Comparison of ENCODE assay signal across 1 cellular context in genomic region chr22:24420072-24420976, GRCh38.
TF ChIP-seq lines count a peak whose summit lies in the region.

No MANE protein-coding gene starts in this region.

TF ChIP-seq in HepG2, 621 proteins besides CTCF, POLR2A, EP300 and RAD21 (continued from another document and continues in another):
- peak; percentile 50; the same call in 1 of the 2 replicates for TF ChIP-seq ZNF598 (CRISPR knock-in tag; IDR thresholded peaks at IDR 0.05; ENCODE audit: borderline replicate concordance)
- 0 out of 2 replicates have a peak, but pooled peaks have one; percentile 29 for TF ChIP-seq ZFP90 (CRISPR knock-in tag; IDR thresholded peaks at IDR 0.05; ENCODE audit: borderline replicate concordance)
- peak; percentile 31; the same call in 1 of the 2 replicates for TF ChIP-seq ZFP91 (CRISPR knock-in tag; IDR thresholded peaks at IDR 0.05; ENCODE audit: borderline replicate concordance)
- no peak for TF ChIP-seq KIAA2018 (CRISPR knock-in tag; IDR thresholded peaks at IDR 0.05; ENCODE audit: borderline replicate concordance)
- 0 out of 2 replicates have a peak, but pooled peaks have one; percentile 12 for TF ChIP-seq TCF7 (IDR thresholded peaks at IDR 0.05; ENCODE audit: low read depth)
- TF ChIP-seq RXRA (CRISPR knock-in tag; IDR thresholded peaks at IDR 0.05) = peak; percentile 19; the same call in 1 of the 2 replicates
- TF ChIP-seq ZBED4 (CRISPR knock-in tag; IDR thresholded peaks at IDR 0.05; ENCODE audit: borderline replicate concordance) = peak; percentile 85; the same call in 1 of the 2 replicates
- 0 out of 2 replicates have a peak, but pooled peaks have one; percentile 30 for TF ChIP-seq ATF2 (CRISPR knock-in tag; IDR thresholded peaks at IDR 0.05)
- TF ChIP-seq ZNF550 (CRISPR knock-in tag; IDR thresholded peaks at IDR 0.05; ENCODE audit: borderline replicate concordance) = no peak
- peak; percentile 19; the same call in 1 of the 2 replicates for TF ChIP-seq ZNF292 (CRISPR knock-in tag; IDR thresholded peaks at IDR 0.05; ENCODE audit: borderline replicate concordance, low read depth)
- peak; percentile 86 for TF ChIP-seq NR2F6 (IDR thresholded peaks at IDR 0.05)
- peak; percentile 92 for TF ChIP-seq NR2F6 (CRISPR knock-in tag; IDR thresholded peaks at IDR 0.05)
- TF ChIP-seq ZNF589 (CRISPR knock-in tag; conservative IDR thresholded peaks at IDR 0.05) = 0 out of 2 replicates have a peak, but pooled peaks have one; percentile 10
- peak; percentile 58; the same call in 1 of the 2 replicates for TF ChIP-seq MAX (IDR thresholded peaks at IDR 0.05)
- peak; percentile 90 for TF ChIP-seq SOX5 (CRISPR knock-in tag; IDR thresholded peaks at IDR 0.05; ENCODE audit: borderline replicate concordance)
- peak; percentile 58 for TF ChIP-seq ZFY (CRISPR knock-in tag; IDR thresholded peaks at IDR 0.05)
- peak; percentile 15; the same call in 1 of the 2 replicates for TF ChIP-seq KDM5B (CRISPR knock-in tag; IDR thresholded peaks at IDR 0.05; ENCODE audit: borderline replicate concordance)
- TF ChIP-seq THYN1 (CRISPR knock-in tag; IDR thresholded peaks at IDR 0.05; ENCODE audit: borderline replicate concordance, low read depth) = no peak
- 0 out of 2 replicates have a peak, but pooled peaks have one; percentile 9 for TF ChIP-seq FOSL2 (CRISPR knock-in tag; IDR thresholded peaks at IDR 0.05)
- peak; percentile 46; the same call in 1 of the 2 replicates for TF ChIP-seq PHF8 (CRISPR knock-in tag; IDR thresholded peaks at IDR 0.05)
- TF ChIP-seq NR2C2 (CRISPR knock-in tag; IDR thresholded peaks at IDR 0.05; ENCODE audit: borderline replicate concordance) = no peak
- TF ChIP-seq TBP (CRISPR knock-in tag; IDR thresholded peaks at IDR 0.05) = no peak
- TF ChIP-seq ZNF746 (CRISPR knock-in tag; IDR thresholded peaks at IDR 0.05) = 0 out of 2 replicates have a peak, but pooled peaks have one; percentile 23
- TF ChIP-seq ZNF143 (CRISPR knock-in tag; IDR thresholded peaks at IDR 0.05) = 0 out of 2 replicates have a peak, but pooled peaks have one; percentile 31
- peak; percentile 43; the same call in 1 of the 2 replicates for TF ChIP-seq SOX13 (IDR thresholded peaks at IDR 0.05)
- TF ChIP-seq SOX13 (CRISPR knock-in tag; conservative IDR thresholded peaks at IDR 0.05 in 1 of 2, IDR thresholded peaks at IDR 0.05 in 1 of 2) = peak in 1 of 2 experiments; percentile 90; a peak in 2 of 4 replicates
- peak; percentile 72 for TF ChIP-seq UBTF (CRISPR knock-in tag; IDR thresholded peaks at IDR 0.05)
- peak; percentile 54 for TF ChIP-seq RBM22 (optimal IDR thresholded peaks at IDR 0.05; ENCODE audit: low read length)
- no peak for TF ChIP-seq SMARCC2 (IDR thresholded peaks at IDR 0.05)
- TF ChIP-seq FUBP1 (CRISPR knock-in tag; IDR thresholded peaks at IDR 0.05; ENCODE audit: borderline replicate concordance) = no peak
- no peak for TF ChIP-seq NONO (IDR thresholded peaks at IDR 0.05)
- peak; percentile 54 for TF ChIP-seq NONO (CRISPR knock-in tag; conservative IDR thresholded peaks at IDR 0.05)
- TF ChIP-seq ESRRA (CRISPR knock-in tag; IDR thresholded peaks at IDR 0.05; ENCODE audit: low read depth) = 0 out of 2 replicates have a peak, but pooled peaks have one; percentile 33
- 0 out of 2 replicates have a peak, but pooled peaks have one; percentile 19 for TF ChIP-seq GABPB1 (CRISPR knock-in tag; IDR thresholded peaks at IDR 0.05)
- TF ChIP-seq ZNF710 (CRISPR knock-in tag; IDR thresholded peaks at IDR 0.05; ENCODE audit: borderline replicate concordance) = 0 out of 2 replicates have a peak, but pooled peaks have one; percentile 43
- TF ChIP-seq HOXA5 (CRISPR knock-in tag; IDR thresholded peaks at IDR 0.05) = 0 out of 2 replicates have a peak, but pooled peaks have one; percentile 17
